ENCODE assay signal across 13 cellular contexts in genomic region chr2:216857131-216857550, GRCh38. TPM values are rescaled to one million over a fixed set of nuclear protein-coding genes. Genes with fewer than 3 reads are reported as not detected.
DNase-seq lines count a peak whose midpoint lies in the region; ATAC-seq and TF ChIP-seq lines count a peak whose summit lies in the region.
"Had no signal": no experiment of that assay in that cellular context is flagged by ENCODE, and none has a peak within 500 bp of the region (broad histone marks: within the 10 kb centered on the region; RNA-seq: fewer than 3 reads in every experiment).

No MANE protein-coding gene starts in this region.

- no peak for TF ChIP-seq CTCF in C4-2B (conservative IDR thresholded peaks at IDR 0.05)
- no peak for TF ChIP-seq CTCF in HFFc6 (IDR thresholded peaks at IDR 0.05)
- TF ChIP-seq CTCF in natural killer cell (IDR thresholded peaks at IDR 0.05): no peak

- peaks cover 16% of the 10 kb centered on the region for H3K27me3 Mint-ChIP-seq in HFFc6 (ENCODE audit: insufficient read depth)
- no peaks in the 10 kb centered on the region for H3K27me3 Mint-ChIP-seq in activated naive CD8-positive, alpha-beta T cell treated with anti-CD3 and anti-CD28 coated beads for 36 hours
- no peaks in the 10 kb centered on the region for H3K27me3 Mint-ChIP-seq in natural killer cell (ENCODE audit: low read depth in 2 of 2)

- DNase-seq in HFFc6 (peak; percentile 72), natural killer cell (peak; percentile 24), NCI-H1105 treated with DMSO at 0.1 percent for 48 hours (lab: John Stamatoyannopoulos, UW) (no peak)
- peak; percentile 18 for DNase-seq in activated naive CD8-positive, alpha-beta T cell treated with anti-CD3 and anti-CD28 coated beads for 36 hours
- DNase-seq: activated CD4-positive, CD25-positive, alpha-beta regulatory T cell treated with anti-CD3 and anti-CD28 coated beads, Interleukin-2, amount 50 U/mL, for 72 hours; NCI-H2081 treated with DMSO at 0.1 percent for 48 hours; sigmoid colon had no signal

- H3K27ac Mint-ChIP-seq in HFFc6 (no peak overlapping the region; the same call in 1 of the 2 replicates), natural killer cell (peak overlapping the region; percentile 24 to 89)
- peak overlapping the region; percentile 22 for H3K27ac Mint-ChIP-seq in activated naive CD8-positive, alpha-beta T cell treated with anti-CD3 and anti-CD28 coated beads for 36 hours

- no peaks in the 10 kb centered on the region for H3K9me3 Mint-ChIP-seq in HFFc6
- H3K9me3 Mint-ChIP-seq in activated naive CD8-positive, alpha-beta T cell treated with anti-CD3 and anti-CD28 coated beads for 36 hours: no peaks in the 10 kb centered on the region
- H3K9me3 Mint-ChIP-seq in natural killer cell: no peaks in the 10 kb centered on the region

- H3K4me3 Mint-ChIP-seq in HFFc6 (no peak overlapping the region), natural killer cell (peak overlapping the region; percentile 14)
- no peak overlapping the region for H3K4me3 Mint-ChIP-seq in activated naive CD8-positive, alpha-beta T cell treated with anti-CD3 and anti-CD28 coated beads for 36 hours

- peak overlapping the region; percentile 26; the same call in 1 of the 2 replicates for H3K27ac ChIP-seq in C4-2B
- H3K27ac ChIP-seq: RWPE1, sigmoid colon had no signal

- ATAC-seq in natural killer cell (peak; percentile 86 to 93 (median 88)), GM21447 (IDR thresholded peaks at IDR 0.05; ENCODE audit: unreplicated experiment) (no peak), GM19397 (IDR thresholded peaks at IDR 0.05; ENCODE audit: unreplicated experiment) (no peak), HG03378 (IDR thresholded peaks at IDR 0.05; ENCODE audit: unreplicated experiment) (no peak)

- H3K36me3 Mint-ChIP-seq in HFFc6 (ENCODE audit: low read depth) (no peaks in the 10 kb centered on the region), natural killer cell (no peaks in the 10 kb centered on the region)
- H3K36me3 Mint-ChIP-seq in activated naive CD8-positive, alpha-beta T cell treated with anti-CD3 and anti-CD28 coated beads for 36 hours: no peaks in the 10 kb centered on the region

- peaks cover 35% of the 10 kb centered on the region for H3K4me1 Mint-ChIP-seq in HFFc6 (ENCODE audit: low read depth)
- H3K4me1 Mint-ChIP-seq in activated naive CD8-positive, alpha-beta T cell treated with anti-CD3 and anti-CD28 coated beads for 36 hours: peaks cover 20% of the 10 kb centered on the region
- peaks cover 29 to 36% of the 10 kb centered on the region in 2 donors for H3K4me1 Mint-ChIP-seq in natural killer cell

- intact Hi-C loops in natural killer cell (cut with micrococcal nuclease): no loop called here

RNA-seq across cellular contexts. Expression of gene TNP1, which starts 2.7 kb away (rescaled TPM):
- total RNA-seq in HFFc6 (2021; fragmentation: NEBNext Ultra II Directional; extraction: Animal tissue kit (Norgen Biotek cat#: 25700)): not detected
- not detected for total RNA-seq in activated naive CD8-positive, alpha-beta T cell treated with anti-CD3 and anti-CD28 coated beads for 36 hours
- total RNA-seq in natural killer cell: not detected
- total RNA-seq: lung microvascular endothelial cell, sigmoid colon had no signal

Comparison
In these comparisons a context has a peak if more than half of its experiments do, and no peak if none do; other contexts are left out.
1. ATAC-seq: peak in natural killer cell (3 of 3); none in GM21447 (single experiment), GM19397 (single experiment) and HG03378 (single experiment).